18 cellular contexts compared by ENCODE assay signal in the genomic region with DNA sequence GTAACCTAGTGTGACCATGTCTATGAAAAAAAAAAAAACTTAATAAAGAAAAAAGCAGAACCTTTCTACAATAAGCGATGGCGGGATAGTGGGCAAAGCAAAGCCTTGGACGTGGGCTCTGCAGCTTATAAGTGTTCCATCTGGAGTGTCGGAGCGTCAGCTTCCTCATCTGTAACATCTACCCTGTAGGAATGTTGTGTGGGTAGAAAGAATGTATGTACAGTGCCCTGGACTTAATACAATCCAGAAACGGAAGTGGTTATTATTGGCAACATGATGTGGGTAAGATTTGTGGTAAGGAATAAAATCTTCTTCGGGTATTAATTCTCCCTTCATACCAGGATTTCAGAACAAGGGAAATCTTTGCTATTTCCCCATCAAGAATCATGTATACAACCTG.
DNase-seq lines count a peak whose midpoint lies in the region; TF ChIP-seq lines count a peak whose summit lies in the region.
"Had no signal": no experiment of that assay in that cellular context is flagged by ENCODE, and none has a peak within 500 bp of the region (broad histone marks: within the 10 kb centered on the region; RNA-seq: fewer than 3 reads in every experiment).

No MANE protein-coding gene starts in this region.

- peaks cover 0 to 10% of the 10 kb centered on the region in 2 donors for H3K9me3 ChIP-seq in ascending aorta

- DNase-seq in A172 (ENCODE audit: low spot score) (peak; percentile 30), HCEC 1CT (peak; percentile 77), astrocyte of the spinal cord (ENCODE audit: low read depth, low spot score) (peak; percentile 36), fibroblast of villous mesenchyme (ENCODE audit: low read depth) (peak; percentile 56), NCI-H1105 treated with DMSO at 0.1 percent for 48 hours (lab: John Stamatoyannopoulos, UW) (no peak), kidney glomerular epithelial cell (lab: John Stamatoyannopoulos, UW) (no peak), DMS 273 treated with DMSO at 0.1 percent for 48 hours (lab: John Stamatoyannopoulos, UW) (no peak), ascending aorta (ENCODE audit: low spot score in 2 of 2) (no peak)
- DNase-seq: 8988T; activated T-cell treated with anti-CD3 and anti-CD28 coated beads for 4 hours; CD4-positive, CD25-positive, alpha-beta regulatory T cell; dermis blood vessel endothelial cell; DMS79 treated with DMSO at 0.1 percent for 48 hours; esophagus squamous epithelium; NCI-H2081; NCI-H524 treated with DMSO at 0.1 percent for 48 hours; SHP77 treated with DMSO at 0.1 percent for 48 hours had no signal

- no peaks in the 10 kb centered on the region for H3K27me3 ChIP-seq in ascending aorta
- H3K27me3 ChIP-seq: esophagus squamous epithelium had no signal

- no peak overlapping the region for H3K27ac ChIP-seq in ascending aorta
- H3K27ac ChIP-seq: esophagus squamous epithelium, thoracic aorta had no signal

- no peak for TF ChIP-seq CTCF in astrocyte of the spinal cord (IDR thresholded peaks at IDR 0.05; ENCODE audit: low read depth, low read length)
- TF ChIP-seq CTCF in fibroblast of villous mesenchyme (IDR thresholded peaks at IDR 0.05; ENCODE audit: insufficient read depth, low read depth, low read length) = no peak
- no peak for TF ChIP-seq CTCF in ascending aorta (IDR thresholded peaks at IDR 0.05)

- H3K4me3 ChIP-seq in astrocyte of the spinal cord (ENCODE audit: low read depth, low read length) (no peak overlapping the region), fibroblast of villous mesenchyme (ENCODE audit: low read depth, low read length) (no peak overlapping the region), ascending aorta (no peak overlapping the region)
- H3K4me3 ChIP-seq: esophagus squamous epithelium, thoracic aorta had no signal

- H3K36me3 ChIP-seq in ascending aorta = no peaks in the 10 kb centered on the region
- H3K36me3 ChIP-seq: esophagus squamous epithelium, thoracic aorta had no signal

- no peaks in the 10 kb centered on the region for H3K4me1 ChIP-seq in ascending aorta
- H3K4me1 ChIP-seq: esophagus squamous epithelium had no signal

- intact Hi-C loops in ascending aorta (cut with DNase I) = no loop called here

- in situ Hi-C loops in astrocyte of the spinal cord (cut with HindIII; ENCODE audit: low sequenced_read_pairs) = no loop called here

Comparison
In these comparisons a context has a peak if more than half of its experiments do, and no peak if none do; other contexts are left out.
1. DNase-seq: peak in A172 (single experiment), HCEC 1CT (single experiment), astrocyte of the spinal cord (single experiment) and fibroblast of villous mesenchyme (single experiment); none in NCI-H1105 treated with DMSO at 0.1 percent for 48 hours (single experiment), kidney glomerular epithelial cell (single experiment), DMS 273 treated with DMSO at 0.1 percent for 48 hours (single experiment) and ascending aorta (0 of 2).